1 cellular context compared by ENCODE assay signal in genomic region chrX:119573222-119573621, GRCh38.
TF ChIP-seq lines count a peak whose summit lies in the region.

No MANE protein-coding gene starts in this region.

TF ChIP-seq in H1, 55 proteins besides CTCF, POLR2A, EP300 and RAD21:
- TF ChIP-seq EZH2 (IDR thresholded peaks at IDR 0.05; ENCODE audit: low read depth, low read length, severe bottlenecking) (no peak), SIRT6 (IDR thresholded peaks at IDR 0.05; ENCODE audit: low read length) (no peak), TAF1 (IDR thresholded peaks at IDR 0.05; ENCODE audit: low read depth, low read length) (no peak), NRF1 (IDR thresholded peaks at IDR 0.05; ENCODE audit: low read depth, low read length) (no peak), ASH2L (IDR thresholded peaks at IDR 0.05; ENCODE audit: low read length) (no peak), RBBP5 (IDR thresholded peaks at IDR 0.05; ENCODE audit: borderline replicate concordance, low read depth, low read length) (no peak), TEAD4 (IDR thresholded peaks at IDR 0.05; ENCODE audit: low read depth, low read length) (no peak), BRCA1 (IDR thresholded peaks at IDR 0.05; ENCODE audit: low read depth, low read length) (no peak), POLR2AphosphoS5 (IDR thresholded peaks at IDR 0.05; ENCODE audit: low read depth, low read length) (no peak), SRF (IDR thresholded peaks at IDR 0.05; ENCODE audit: low read depth, low read length) (no peak), SP4 (IDR thresholded peaks at IDR 0.05; ENCODE audit: low read length) (no peak), FOSL1 (IDR thresholded peaks at IDR 0.05; ENCODE audit: insufficient read depth, low read depth, low read length) (no peak), TAF7 (optimal IDR thresholded peaks at IDR 0.05; ENCODE audit: borderline replicate concordance, low read depth, low read length) (no peak), SIX5 (IDR thresholded peaks at IDR 0.05; ENCODE audit: low read depth, low read length) (no peak), SAP30 (IDR thresholded peaks at IDR 0.05; ENCODE audit: insufficient read depth, insufficient replicate concordance, low read length) (no peak), RNF2 (IDR thresholded peaks at IDR 0.05; ENCODE audit: borderline replicate concordance, low read depth, low read length, missing control alignments, poor library complexity, severe bottlenecking) (no peak), HDAC6 (IDR thresholded peaks at IDR 0.05; ENCODE audit: low read depth, low read length) (no peak), NANOG (IDR thresholded peaks at IDR 0.05; ENCODE audit: insufficient read depth, low read depth, low read length, poor library complexity, severe bottlenecking) (no peak), POU5F1 (IDR thresholded peaks at IDR 0.05; ENCODE audit: low read depth, low read length) (no peak), JUN (IDR thresholded peaks at IDR 0.05; ENCODE audit: low read depth, low read length) (no peak)
TF ChIP-seq in H1: peak in this region for 0.
